In genomic region chr9:108671156-108671555, GRCh38 we compare ENCODE assay signal across 9 cellular contexts.
DNase-seq lines count a peak whose midpoint lies in the region; ATAC-seq and TF ChIP-seq lines count a peak whose summit lies in the region.
"Had no signal": no experiment of that assay in that cellular context is flagged by ENCODE, and none has a peak within 500 bp of the region (broad histone marks: within the 10 kb centered on the region; RNA-seq: fewer than 3 reads in every experiment).

No MANE protein-coding gene starts in this region.

- DNase-seq in DMS114 treated with DMSO at 0.1 percent for 48 hours (lab: John Stamatoyannopoulos, UW; ENCODE audit: unreplicated experiment) (peak; percentile 2), IMR-90 (peak; percentile 1), brain microvascular endothelial cell (peak; percentile 14), myocyte (ENCODE audit: low read depth) (peak; percentile 43), Peyer's patch (no peak), NCI-H2029 (lab: John Stamatoyannopoulos, UW) (no peak)
- DNase-seq in activated CD4-positive, alpha-beta T cell treated with anti-CD3 and anti-CD28 coated beads, Interleukin-2, amount 50 U/mL, for 1 hour: no peak
- DNase-seq: activated T-cell treated with anti-CD3 and anti-CD28 coated beads for 4 hours; stimulated activated CD4-positive, alpha-beta T cell treated with anti-CD3 and anti-CD28 coated beads, Interleukin-2, amount 100 ng/mL, for 24 hours had no signal

- H2AK5ac ChIP-seq in IMR-90 (ENCODE audit: low read depth, low read length): no peak overlapping the region

- H3K56ac ChIP-seq in IMR-90 (ENCODE audit: extremely low read depth, insufficient read depth, low read length): no peak overlapping the region

- no peak overlapping the region for H3K27ac ChIP-seq in IMR-90 (ENCODE audit: insufficient read depth, low read length)
- no peak overlapping the region for H3K27ac ChIP-seq in brain microvascular endothelial cell
- no peak overlapping the region for H3K27ac ChIP-seq in Peyer's patch

- H3K9me1 ChIP-seq in IMR-90 (ENCODE audit: insufficient read depth, low read length): no peaks in the 10 kb centered on the region; the same call in 1 of the 2 replicates

- no peak overlapping the region for H3K4ac ChIP-seq in IMR-90 (ENCODE audit: low read depth, low read length)

- ATAC-seq in IMR-90 (ENCODE audit: low read depth): peak; percentile 54; the same call in 1 of the 2 replicates

- intact Hi-C loops in IMR-90 (cut with micrococcal nuclease): no loop called here

- H2BK20ac ChIP-seq in IMR-90 (ENCODE audit: low read depth, low read length): no peak overlapping the region

- no peak overlapping the region for H4K5ac ChIP-seq in IMR-90 (ENCODE audit: low read depth, low read length)

- H3K9me3 ChIP-seq in IMR-90 (ENCODE audit: control insufficient read depth, insufficient read depth, low read length) (no peaks in the 10 kb centered on the region), Peyer's patch (no peaks in the 10 kb centered on the region)

- H4K8ac ChIP-seq in IMR-90 (ENCODE audit: low read depth in 2 of 2, low read length in 2 of 2): no peak overlapping the region

- in situ Hi-C loops in IMR-90 (cut with MboI; ENCODE audit: low sequenced_read_pairs): no loop called here
- in situ Hi-C loops in brain microvascular endothelial cell (cut with HindIII; ENCODE audit: low pct_ligation_motif_present, low sequenced_read_pairs): no loop called here

- dilution Hi-C loops in IMR-90 (cut with HindIII; ENCODE audit: low sequenced_read_pairs, unreplicated experiment): no loop called here

- H3K14ac ChIP-seq in IMR-90 (replicated peaks; ENCODE audit: low read depth, low read length): no peak overlapping the region

- H3K79me1 ChIP-seq in IMR-90 (ENCODE audit: low read depth in 1 of 2, low read length in 2 of 2): no peaks in the 10 kb centered on the region

- TF ChIP-seq RAD21 in IMR-90 (IDR thresholded peaks at IDR 0.05; ENCODE audit: low read length): peak; percentile 26; the same call in 1 of the 2 replicates

- POLR2A ChIA-PET in IMR-90 (lab: Charles Lee; ENCODE audit: unreplicated experiment): no interaction called here

- H3K36me3 ChIP-seq in IMR-90 (ENCODE audit: control insufficient read depth, insufficient read depth, low read length) (no peaks in the 10 kb centered on the region), brain microvascular endothelial cell (replicated peaks) (no peaks in the 10 kb centered on the region), Peyer's patch (no peaks in the 10 kb centered on the region)

- H3K27me3 ChIP-seq in IMR-90 (ENCODE audit: control insufficient read depth, insufficient read depth, low read length) (no peaks in the 10 kb centered on the region), brain microvascular endothelial cell (replicated peaks) (no peaks in the 10 kb centered on the region), Peyer's patch (no peaks in the 10 kb centered on the region)

- H2AFZ ChIP-seq in IMR-90 (replicated peaks; ENCODE audit: low read length, poor library complexity): no peak overlapping the region

- no peak overlapping the region for H3K9ac ChIP-seq in IMR-90 (ENCODE audit: low read depth, low read length)

- no peak overlapping the region for H2BK15ac ChIP-seq in IMR-90 (ENCODE audit: low read depth, low read length)

- H2AK9ac ChIP-seq in IMR-90 (replicated peaks; ENCODE audit: low read depth, low read length, poor library complexity): no peak overlapping the region

- no peak overlapping the region for H3K18ac ChIP-seq in IMR-90 (ENCODE audit: low read depth, low read length)

- WGBS in IMR-90 (ENCODE audit: extremely low coverage in 2 of 2, insufficient read length in 1 of 2), 2 experiments: no CpG with 5 or more reads among the region's 5 CpGs

- TF ChIP-seq CTCF in IMR-90 (conservative IDR thresholded peaks at IDR 0.05; ENCODE audit: low read depth, low read length): peak; percentile 27; the same call in 1 of the 2 replicates
- peak; percentile 52 for TF ChIP-seq CTCF in brain microvascular endothelial cell (IDR thresholded peaks at IDR 0.05; ENCODE audit: low read depth, low read length, missing control alignments)
- no peak for TF ChIP-seq CTCF in Peyer's patch (IDR thresholded peaks at IDR 0.05)

- H4K91ac ChIP-seq in IMR-90 (ENCODE audit: insufficient read depth, low read depth, low read length): no peak overlapping the region

- no peaks in the 10 kb centered on the region for H4K20me1 ChIP-seq in IMR-90 (ENCODE audit: insufficient read depth, low read length)

- H3K4me1 ChIP-seq in IMR-90 (ENCODE audit: control insufficient read depth, insufficient read depth, low read length) (no peaks in the 10 kb centered on the region; the same call in 1 of the 2 replicates), Peyer's patch (no peaks in the 10 kb centered on the region)

- BruUV-seq in IMR-90 (replicated peaks; lab: Mats Ljungman, UMichigan): no TSS peak

- no peak for TF ChIP-seq POLR2A in IMR-90 (IDR thresholded peaks at IDR 0.05; ENCODE audit: low read depth, low read length)
- no peak for TF ChIP-seq POLR2A in Peyer's patch (IDR thresholded peaks at IDR 0.05)

- H3K4me3 ChIP-seq in IMR-90 (ENCODE audit: insufficient read depth, low read depth, low read length): no peak overlapping the region
- H3K4me3 ChIP-seq in brain microvascular endothelial cell (ENCODE audit: low read depth, low read length): no peak overlapping the region
- no peak overlapping the region for H3K4me3 ChIP-seq in Peyer's patch

- H2BK120ac ChIP-seq in IMR-90 (ENCODE audit: low read depth, low read length): no peak overlapping the region

- H3K4me2 ChIP-seq in IMR-90 (ENCODE audit: low read depth, low read length): no peak overlapping the region

- no peak overlapping the region for H2BK5ac ChIP-seq in IMR-90 (ENCODE audit: low read depth, low read length, poor library complexity, severe bottlenecking)

- no peak overlapping the region for H3K23ac ChIP-seq in IMR-90 (ENCODE audit: low read depth, low read length)

- CTCF ChIA-PET in IMR-90 (lab: Yijun Ruan, JAX): no interaction called here

TF ChIP-seq in IMR-90, 13 proteins besides CTCF, POLR2A, EP300 and RAD21:
- no peak for TF ChIP-seq ELK1 (IDR thresholded peaks at IDR 0.05; ENCODE audit: borderline replicate concordance, low read depth, low read length)

Comparison
In these comparisons a context has a peak if more than half of its experiments do, and no peak if none do; other contexts are left out.
1. DNase-seq: peak in DMS114 treated with DMSO at 0.1 percent for 48 hours (single experiment), IMR-90 (single experiment), brain microvascular endothelial cell (single experiment) and myocyte (single experiment); none in Peyer's patch (0 of 3), NCI-H2029 (single experiment) and activated CD4-positive, alpha-beta T cell treated with anti-CD3 and anti-CD28 coated beads, Interleukin-2, amount 50 U/mL, for 1 hour (single experiment).
2. CTCF ChIP-seq: peak in IMR-90 (single experiment) and brain microvascular endothelial cell (single experiment); none in Peyer's patch (0 of 6).